In genomic region chr13:84191199-84191598, GRCh38 we compare ENCODE assay signal across 1 cellular context.
TF ChIP-seq lines count a peak whose summit lies in the region.

No MANE protein-coding gene starts in this region.

TF ChIP-seq in GM23338, 12 proteins besides CTCF, POLR2A, EP300 and RAD21 (continued from another document):
- TF ChIP-seq ZNF462 (CRISPR knock-in tag; IDR thresholded peaks at IDR 0.05) (no peak), CREB1 (CRISPR knock-in tag; IDR thresholded peaks at IDR 0.05; ENCODE audit: low read depth) (no peak), JUNB (IDR thresholded peaks at IDR 0.05; ENCODE audit: unreplicated experiment) (no peak), EZH2 (IDR thresholded peaks at IDR 0.05; ENCODE audit: low read depth, unreplicated experiment) (no peak), EZH2phosphoT487 (IDR thresholded peaks at IDR 0.05; ENCODE audit: unreplicated experiment) (no peak)
TF ChIP-seq in GM23338: peak in this region for 0.
